12 cellular contexts compared by ENCODE assay signal in genomic region chr5:112338681-112339337, GRCh38.
DNase-seq lines count a peak whose midpoint lies in the region; ATAC-seq and TF ChIP-seq lines count a peak whose summit lies in the region.
"Had no signal": no experiment of that assay in that cellular context is flagged by ENCODE, and none has a peak within 500 bp of the region (broad histone marks: within the 10 kb centered on the region; RNA-seq: fewer than 3 reads in every experiment).

No MANE protein-coding gene starts in this region.

- peak; percentile 64 for DNase-seq in NCI-H1092 (lab: John Stamatoyannopoulos, UW)
- DNase-seq in iPS-NIHi11 (ENCODE audit: low spot score), result peak; percentile 37
- no peak for DNase-seq in thoracic aorta (ENCODE audit: low spot score)
- no peak for DNase-seq in G401 (ENCODE audit: low spot score)
- no peak for DNase-seq in NCI-H146 treated with DMSO at 0.1 percent for 48 hours (lab: John Stamatoyannopoulos, UW; ENCODE audit: unreplicated experiment)
- no peak for DNase-seq in middle frontal gyrus (ENCODE audit: extremely low spot score, low spot score)
- no peak for DNase-seq in stimulated activated effector memory CD8-positive, alpha-beta T cell treated with anti-CD3 and anti-CD28 coated beads, Interleukin-12 subunit alpha, Interleukin-12 subunit beta, amount 100 ng/mL, for 72 hours (ENCODE audit: low spot score in 2 of 2)
- DNase-seq: naive B cell, NCI-H2081 had no signal

- no peak overlapping the region for H3K4me3 ChIP-seq in thoracic aorta

- in situ Hi-C loops in G401 (cut with HindIII; ENCODE audit: low sequenced_read_pairs), result no loop called here

- no peaks in the 10 kb centered on the region for H3K9me3 Mint-ChIP-seq in brain
- no peaks in the 10 kb centered on the region for H3K9me3 Mint-ChIP-seq in stimulated activated effector memory CD8-positive, alpha-beta T cell treated with anti-CD3 and anti-CD28 coated beads, Interleukin-12 subunit alpha, Interleukin-12 subunit beta, amount 100 ng/mL, for 72 hours
- H3K9me3 Mint-ChIP-seq: activated T-helper 17 cell treated with anti-CD3 and anti-CD28 coated beads, Interleukin-2, amount 50 U/mL, for 72 hours; naive B cell; T-helper 2 cell treated with Interferon-gamma antibody and Interleukin-4, amounts not matched to agents 5 μg/mL and 100 μg/mL, for 36 hours had no signal

- H3K36me3 Mint-ChIP-seq in brain, result no peaks in the 10 kb centered on the region
- no peaks in the 10 kb centered on the region for H3K36me3 Mint-ChIP-seq in stimulated activated effector memory CD8-positive, alpha-beta T cell treated with anti-CD3 and anti-CD28 coated beads, Interleukin-12 subunit alpha, Interleukin-12 subunit beta, amount 100 ng/mL, for 72 hours
- H3K36me3 Mint-ChIP-seq: naive B cell had no signal

- H3K36me3 ChIP-seq in thoracic aorta, result no peaks in the 10 kb centered on the region

- no peak overlapping the region for H3K4me3 Mint-ChIP-seq in brain
- H3K4me3 Mint-ChIP-seq in stimulated activated effector memory CD8-positive, alpha-beta T cell treated with anti-CD3 and anti-CD28 coated beads, Interleukin-12 subunit alpha, Interleukin-12 subunit beta, amount 100 ng/mL, for 72 hours, result no peak overlapping the region
- H3K4me3 Mint-ChIP-seq: activated T-helper 17 cell treated with anti-CD3 and anti-CD28 coated beads, Interleukin-2, amount 50 U/mL, for 72 hours; T-helper 2 cell treated with Interferon-gamma antibody and Interleukin-4, amounts not matched to agents 5 μg/mL and 100 μg/mL, for 36 hours had no signal

- H3K27ac ChIP-seq in thoracic aorta, result no peak overlapping the region

- peak; percentile 33 for ATAC-seq in thoracic aorta (ENCODE audit: insufficient number of reproducible peaks, low FRiP score, low read depth)
- no peak for ATAC-seq in stimulated activated effector memory CD8-positive, alpha-beta T cell treated with anti-CD3 and anti-CD28 coated beads, Interleukin-12 subunit alpha, Interleukin-12 subunit beta, amount 100 ng/mL, for 72 hours
- ATAC-seq: activated T-helper 17 cell treated with anti-CD3 and anti-CD28 coated beads, Interleukin-2, amount 50 U/mL, for 72 hours had no signal

- peaks cover 11% of the 10 kb centered on the region for H3K27me3 Mint-ChIP-seq in brain

- H3K27me3 ChIP-seq in thoracic aorta (replicated peaks; ENCODE audit: insufficient read depth), result no peaks in the 10 kb centered on the region

- peaks cover 3 to 8% of the 10 kb centered on the region in 2 donors for H3K4me1 ChIP-seq in thoracic aorta (ENCODE audit: control insufficient read depth in 1 of 2, low read depth in 2 of 2)

- H3K4me1 Mint-ChIP-seq in brain, result peaks cover 60% of the 10 kb centered on the region
- H3K4me1 Mint-ChIP-seq in stimulated activated effector memory CD8-positive, alpha-beta T cell treated with anti-CD3 and anti-CD28 coated beads, Interleukin-12 subunit alpha, Interleukin-12 subunit beta, amount 100 ng/mL, for 72 hours, result no peaks in the 10 kb centered on the region
- H3K4me1 Mint-ChIP-seq: activated T-helper 17 cell treated with anti-CD3 and anti-CD28 coated beads, Interleukin-2, amount 50 U/mL, for 72 hours; naive B cell had no signal

- peak overlapping the region in 4 of 5 experiments; percentile 29 to 36 (median 32) for H3K27ac Mint-ChIP-seq in brain
- no peak overlapping the region for H3K27ac Mint-ChIP-seq in stimulated activated effector memory CD8-positive, alpha-beta T cell treated with anti-CD3 and anti-CD28 coated beads, Interleukin-12 subunit alpha, Interleukin-12 subunit beta, amount 100 ng/mL, for 72 hours
- H3K27ac Mint-ChIP-seq: activated T-helper 17 cell treated with anti-CD3 and anti-CD28 coated beads, Interleukin-2, amount 50 U/mL, for 72 hours; T-helper 2 cell treated with Interferon-gamma antibody and Interleukin-4, amounts not matched to agents 5 μg/mL and 100 μg/mL, for 36 hours had no signal

- H3K9me3 ChIP-seq in thoracic aorta, result no peaks in the 10 kb centered on the region

- TF ChIP-seq CTCF in brain (conservative IDR thresholded peaks at IDR 0.05) (no peak), thoracic aorta (IDR thresholded peaks at IDR 0.05) (no peak)

Comparison
In these comparisons a context has a peak if more than half of its experiments do, and no peak if none do; other contexts are left out.
1. DNase-seq: peak in NCI-H1092 (single experiment) and iPS-NIHi11 (single experiment); none in thoracic aorta (single experiment), G401 (single experiment), NCI-H146 treated with DMSO at 0.1 percent for 48 hours (single experiment), middle frontal gyrus (single experiment) and stimulated activated effector memory CD8-positive, alpha-beta T cell treated with anti-CD3 and anti-CD28 coated beads, Interleukin-12 subunit alpha, Interleukin-12 subunit beta, amount 100 ng/mL, for 72 hours (0 of 2).